In genomic region chr7:70829221-70830059, GRCh38 we compare ENCODE assay signal across 8 cellular contexts.
A peak's percentile ranks its signal among the peaks of the same experiment; 100 is the strongest.
DNase-seq lines count a peak whose midpoint lies in the region; ATAC-seq and TF ChIP-seq lines count a peak whose summit lies in the region.

No MANE protein-coding gene starts in this region.

- no peak overlapping the region for H3K27ac Mint-ChIP-seq in dendritic cell treated with granulocyte-macrophage colony-stimulating factor and Interleukin-4, amounts not matched to agents 40 ng/mL and 50 ng/mL, for 4 days

- WGBS in right lobe of liver (ENCODE audit: insufficient coverage, low coverage, low lambda C conversion rate, missing lambda C conversion rate) = 10% methylated on average over 19 of the region's 29 CpGs

- peaks cover 12% of the 10 kb centered on the region for H3K27me3 Mint-ChIP-seq in dendritic cell treated with granulocyte-macrophage colony-stimulating factor and Interleukin-4, amounts not matched to agents 40 ng/mL and 50 ng/mL, for 4 days

- peak overlapping the region in 1 of 3 donors; percentile 10 for H3K4me3 ChIP-seq in right lobe of liver

- no peak for TF ChIP-seq POLR2A in right lobe of liver (IDR thresholded peaks at IDR 0.05)

- H3K27ac ChIP-seq in right lobe of liver = no peak overlapping the region

- ATAC-seq in HG02588 (IDR thresholded peaks at IDR 0.05; ENCODE audit: unreplicated experiment) (peak; percentile 69), right lobe of liver (peak; percentile 88 to 96 (median 91)), GM21528 (IDR thresholded peaks at IDR 0.05; ENCODE audit: low FRiP score, unreplicated experiment) (no peak)

- peaks cover 0 to 10% (median 5%) of the 10 kb centered on the region in 4 donors for H3K4me1 ChIP-seq in right lobe of liver

- H3K4me1 Mint-ChIP-seq in dendritic cell treated with granulocyte-macrophage colony-stimulating factor and Interleukin-4, amounts not matched to agents 40 ng/mL and 50 ng/mL, for 4 days (ENCODE audit: low read depth) = peaks cover 10% of the 10 kb centered on the region

- peak overlapping the region; percentile 6 for H3K4me3 Mint-ChIP-seq in dendritic cell treated with granulocyte-macrophage colony-stimulating factor and Interleukin-4, amounts not matched to agents 40 ng/mL and 50 ng/mL, for 4 days

- no peaks in the 10 kb centered on the region for H3K9me3 Mint-ChIP-seq in dendritic cell treated with granulocyte-macrophage colony-stimulating factor and Interleukin-4, amounts not matched to agents 40 ng/mL and 50 ng/mL, for 4 days

- no peaks in the 10 kb centered on the region for H3K36me3 ChIP-seq in right lobe of liver

- no peaks in the 10 kb centered on the region for H3K9me3 ChIP-seq in right lobe of liver

- H3K27me3 ChIP-seq in right lobe of liver = no peaks in the 10 kb centered on the region

- H3K36me3 Mint-ChIP-seq in dendritic cell treated with granulocyte-macrophage colony-stimulating factor and Interleukin-4, amounts not matched to agents 40 ng/mL and 50 ng/mL, for 4 days (ENCODE audit: low read depth) = no peaks in the 10 kb centered on the region

- intact Hi-C loops in dendritic cell treated with granulocyte-macrophage colony-stimulating factor and Interleukin-4, amounts not matched to agents 40 ng/mL and 50 ng/mL, for 4 days (cut with micrococcal nuclease) = loop anchor here (10.0 kb wide), 1 partner anchor 905 kb away; no protein-coding TSS in a partner anchor
- intact Hi-C loops in right lobe of liver (cut with DNase I) = loop anchor here in 1 of 2 donors (10.0 kb wide), 1 partner anchor 905 kb away; no protein-coding TSS in a partner anchor

- DNase-seq in GM04503 (ENCODE audit: low read depth) (peak; percentile 6), NCI-H2171 treated with DMSO at 0.1 percent for 48 hours (lab: John Stamatoyannopoulos, UW) (peak; percentile 91), right lobe of liver (peak; percentile 62 to 74 (median 71))
- peak; percentile 66 for DNase-seq in activated CD4-positive, alpha-beta T cell treated with anti-CD3 and anti-CD28 coated beads for 48 hours
- peak; percentile 30 to 31 for DNase-seq in stimulated activated CD4-positive, alpha-beta T cell treated with anti-CD3 and anti-CD28 coated beads, Interleukin-4, amount 100 ng/mL, for 4 hours

- TF ChIP-seq CTCF in right lobe of liver (IDR thresholded peaks at IDR 0.05) = peak; percentile 72 to 93 (median 84)

Comparison
In these comparisons a context has a peak if more than half of its experiments do, and no peak if none do; other contexts are left out.
1. DNase-seq: peak in every context shown above with its lines; median percentile 91 in NCI-H2171 treated with DMSO at 0.1 percent for 48 hours; 71 in right lobe of liver; 66 in activated CD4-positive, alpha-beta T cell treated with anti-CD3 and anti-CD28 coated beads for 48 hours; 30 in stimulated activated CD4-positive, alpha-beta T cell treated with anti-CD3 and anti-CD28 coated beads, Interleukin-4, amount 100 ng/mL, for 4 hours; 6 in GM04503.